Comparison of ENCODE assay signal across 26 cellular contexts in the genomic region with DNA sequence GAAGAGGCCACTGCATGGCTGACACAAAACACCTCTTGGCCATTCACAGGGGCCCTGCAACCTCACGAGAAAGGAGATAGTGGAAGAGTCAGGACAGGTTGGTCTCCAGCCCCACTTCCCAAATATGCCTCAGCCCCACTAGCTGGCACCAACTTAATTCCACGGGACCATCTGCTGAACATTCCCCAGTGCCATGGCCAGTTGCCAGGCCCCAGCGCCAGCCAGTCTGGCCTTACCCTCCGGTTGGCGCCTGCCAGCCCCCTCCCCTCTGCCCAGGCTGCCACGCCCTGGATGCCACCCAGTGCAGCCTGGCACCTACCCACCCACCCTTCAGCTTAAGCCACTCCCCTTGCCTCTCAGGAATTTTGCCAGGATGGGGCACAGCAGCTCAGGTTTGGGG. TPM values are rescaled to one million over a fixed set of nuclear protein-coding genes. Genes with fewer than 3 reads are reported as not detected.
DNase-seq lines count a peak whose midpoint lies in the region; ATAC-seq and TF ChIP-seq lines count a peak whose summit lies in the region.
"Had no signal": no experiment of that assay in that cellular context is flagged by ENCODE, and none has a peak within 500 bp of the region (broad histone marks: within the 10 kb centered on the region; RNA-seq: fewer than 3 reads in every experiment).

No MANE protein-coding gene starts in this region.

- H3K4me1 ChIP-seq in heart right ventricle (peaks cover 0 to 48% (median 12%) of the 10 kb centered on the region in 9 donors), gastrocnemius medialis (peaks cover 43 to 46% of the 10 kb centered on the region in 2 donors)

- H3K4me3 ChIP-seq in heart right ventricle (peak overlapping the region in 8 of 10 donors; percentile 6 to 41 (median 34)), gastrocnemius medialis (peak overlapping the region in 3 of 4 donors; percentile 19 to 44 (median 40))
- H3K4me3 ChIP-seq: GM12878, lung, suprapubic skin had no signal

- peak overlapping the region; percentile 42 to 88 (median 80) for H3K27ac ChIP-seq in heart right ventricle
- peak overlapping the region; percentile 93 to 99 (median 95) for H3K27ac ChIP-seq in gastrocnemius medialis
- H3K27ac ChIP-seq: brain microvascular endothelial cell, C4-2B, KMS-11, suprapubic skin had no signal

- H3K36me3 ChIP-seq in heart right ventricle: no peaks in the 10 kb centered on the region
- H3K36me3 ChIP-seq in gastrocnemius medialis: no peaks in the 10 kb centered on the region
- H3K36me3 ChIP-seq: brain microvascular endothelial cell, suprapubic skin had no signal

- H3K27me3 ChIP-seq in heart right ventricle (peaks cover 0 to 4% (median 0%) of the 10 kb centered on the region in 7 donors), gastrocnemius medialis (no peaks in the 10 kb centered on the region)
- H3K27me3 ChIP-seq: brain microvascular endothelial cell had no signal

- intact Hi-C loops in heart right ventricle (cut with DNase I) (no loop called here), gastrocnemius medialis (cut with DNase I; ENCODE audit: low total_unique reads) (loop anchor here (2.0 kb wide), 1 partner anchor 89 kb away; no protein-coding TSS in a partner anchor)

- peaks cover 0 to under 1% (median 0%) of the 10 kb centered on the region in 11 donors for H3K9me3 ChIP-seq in heart right ventricle
- no peaks in the 10 kb centered on the region for H3K9me3 ChIP-seq in gastrocnemius medialis
- H3K9me3 ChIP-seq: suprapubic skin had no signal

- no peak for TF ChIP-seq POLR2A in gastrocnemius medialis (IDR thresholded peaks at IDR 0.05)

- DNase-seq in DMS 273 (lab: John Stamatoyannopoulos, UW; ENCODE audit: unreplicated experiment) (peak; percentile 94), NCI-H524 treated with DMSO at 0.1 percent for 48 hours (lab: John Stamatoyannopoulos, UW) (peak; percentile 23), heart right ventricle (peak; percentile 67 to 76), gastrocnemius medialis (peak; percentile 87 to 96), DMS79 (lab: John Stamatoyannopoulos, UW) (no peak), left lobe of liver (ENCODE audit: low spot score) (no peak), NCI-H1436 treated with DMSO at 0.1 percent for 48 hours (lab: John Stamatoyannopoulos, UW) (no peak)
- DNase-seq: ACHN; activated CD4-positive, alpha-beta T cell treated with anti-CD3 and anti-CD28 coated beads for 48 hours; activated naive CD8-positive, alpha-beta T cell treated with anti-CD3 and anti-CD28 coated beads, Interleukin-2, amount 10 ng/mL, durations not matched to agents 7 days and 5 days; brain microvascular endothelial cell; head of caudate nucleus; immature natural killer cell; MV-4-11; NCI-H2081; NCI-H526; retina; SHP77; stimulated activated CD4-positive, alpha-beta T cell treated with anti-CD3 and anti-CD28 coated beads, Interleukin-15, amount 100 ng/mL, for 24 hours had no signal

- no peak for TF ChIP-seq CTCF in heart right ventricle (IDR thresholded peaks at IDR 0.05)
- no peak for TF ChIP-seq CTCF in gastrocnemius medialis (IDR thresholded peaks at IDR 0.05 in 4 of 5, conservative IDR thresholded peaks at IDR 0.05 in 1 of 5)

- 52 to 65% methylated on average over 6 of the region's 6 CpGs for WGBS in heart right ventricle, 2 donors

- ATAC-seq in heart right ventricle (peak; percentile 70 to 91 (median 83)), gastrocnemius medialis (peak; percentile 59 to 63), left lobe of liver (no peak), GM21423 (IDR thresholded peaks at IDR 0.05; ENCODE audit: unreplicated experiment) (no peak)
- ATAC-seq: GM12878 had no signal

- in situ Hi-C loops in gastrocnemius medialis (cut with MboI; ENCODE audit: low sequenced_read_pairs in 4 of 4): no loop called here

RNA-seq across cellular contexts. Expression of gene HSPB8, which starts 21.2 kb away (rescaled TPM):
- 100 to 1,000 TPM; 421 to 720 (median 568) TPM for total RNA-seq in heart right ventricle
- 100 to 1,000 TPM; 250 to 442 TPM for polyA plus RNA-seq in heart right ventricle
- total RNA-seq in gastrocnemius medialis: 100 to 1,000 TPM; 552 to 742 (median 604) TPM
- total RNA-seq in left lobe of liver: 0.96 TPM
- total RNA-seq: activated naive CD8-positive, alpha-beta T cell treated with anti-CD3 and anti-CD28 coated beads, Interleukin-2, amount 10 ng/mL, durations not matched to agents 7 days and 5 days; OCI-LY7 had no signal
- polyA plus RNA-seq: GM12878, immature natural killer cell had no signal

Comparison
In these comparisons a context has a peak if more than half of its experiments do, and no peak if none do; other contexts are left out.
1. DNase-seq: peak in DMS 273 (single experiment), NCI-H524 treated with DMSO at 0.1 percent for 48 hours (single experiment), heart right ventricle (2 of 2) and gastrocnemius medialis (2 of 2); none in DMS79 (single experiment), left lobe of liver (single experiment) and NCI-H1436 treated with DMSO at 0.1 percent for 48 hours (single experiment).
2. ATAC-seq: peak in heart right ventricle (8 of 8) and gastrocnemius medialis (2 of 2); none in left lobe of liver (single experiment) and GM21423 (single experiment).
3. RNA of gene HSPB8, which starts 21.2 kb away (total RNA-seq): 552 to 742 TPM in gastrocnemius medialis and 421 to 720 TPM in heart right ventricle; 0.96 TPM in left lobe of liver (single experiment); every median in the first group is over 100 times any median in the second.